1 cellular context compared by ENCODE assay signal in genomic region chr1:109274533-109275476, GRCh38.
TF ChIP-seq lines count a peak whose summit lies in the region.

No MANE protein-coding gene starts in this region.

TF ChIP-seq in HepG2, 621 proteins besides CTCF, POLR2A, EP300 and RAD21 (continued from another document and continues in another):
- TF ChIP-seq ZBTB4 (CRISPR knock-in tag; IDR thresholded peaks at IDR 0.05; ENCODE audit: borderline replicate concordance) (no peak), ZNF605 (CRISPR knock-in tag; IDR thresholded peaks at IDR 0.05) (peak; percentile 26; the same call in 1 of the 2 replicates), DNMT1 (CRISPR knock-in tag; IDR thresholded peaks at IDR 0.05) (no peak), ZNF354B (CRISPR knock-in tag; IDR thresholded peaks at IDR 0.05) (no peak), TRIM24 (CRISPR knock-in tag; IDR thresholded peaks at IDR 0.05) (no peak), SALL1 (CRISPR knock-in tag; IDR thresholded peaks at IDR 0.05) (peak; percentile 84), SUZ12 (IDR thresholded peaks at IDR 0.05; ENCODE audit: low read depth, low read length) (no peak), HNF4G (IDR thresholded peaks at IDR 0.05; ENCODE audit: borderline replicate concordance, low read depth, low read length) (peak; percentile 57), HNF4G (CRISPR knock-in tag; IDR thresholded peaks at IDR 0.05; ENCODE audit: borderline replicate concordance, low read depth) (no peak), KDM1A (CRISPR knock-in tag; IDR thresholded peaks at IDR 0.05) (no peak), ZSCAN31 (CRISPR knock-in tag; IDR thresholded peaks at IDR 0.05; ENCODE audit: low read depth) (0 out of 2 replicates have a peak, but pooled peaks have one; percentile 85), ZNF816 (CRISPR knock-in tag; IDR thresholded peaks at IDR 0.05; ENCODE audit: borderline replicate concordance) (no peak), CREBL2 (CRISPR knock-in tag; IDR thresholded peaks at IDR 0.05; ENCODE audit: borderline replicate concordance) (no peak), RXRA (CRISPR knock-in tag; IDR thresholded peaks at IDR 0.05) (peak; percentile 82), YEATS4 (CRISPR knock-in tag; IDR thresholded peaks at IDR 0.05; ENCODE audit: borderline replicate concordance) (peak; percentile 60; the same call in 1 of the 2 replicates), ZFP36L2 (CRISPR knock-in tag; IDR thresholded peaks at IDR 0.05) (no peak), ZFP91 (CRISPR knock-in tag; IDR thresholded peaks at IDR 0.05; ENCODE audit: borderline replicate concordance) (peak; percentile 71; the same call in 1 of the 2 replicates), CEBPG (CRISPR knock-in tag; IDR thresholded peaks at IDR 0.05) (peak; percentile 51; the same call in 1 of the 2 replicates), USF2 (IDR thresholded peaks at IDR 0.05; ENCODE audit: low read depth, low read length) (no peak), USF2 (CRISPR knock-in tag; IDR thresholded peaks at IDR 0.05; ENCODE audit: borderline replicate concordance) (no peak), GZF1 (CRISPR knock-in tag; IDR thresholded peaks at IDR 0.05) (0 out of 2 replicates have a peak, but pooled peaks have one; percentile 20), ZNF407 (CRISPR knock-in tag; IDR thresholded peaks at IDR 0.05; ENCODE audit: not compliant biosample characterization) (no peak), ZNF20 (CRISPR knock-in tag; IDR thresholded peaks at IDR 0.05) (no peak), MBNL3 (CRISPR knock-in tag; conservative IDR thresholded peaks at IDR 0.05) (no peak), ZNF484 (CRISPR knock-in tag; IDR thresholded peaks at IDR 0.05; ENCODE audit: borderline replicate concordance, low read depth) (no peak), ZNF382 (CRISPR knock-in tag; IDR thresholded peaks at IDR 0.05; ENCODE audit: borderline replicate concordance) (no peak), PHF8 (CRISPR knock-in tag; IDR thresholded peaks at IDR 0.05) (peak; percentile 46), HHEX (CRISPR knock-in tag; IDR thresholded peaks at IDR 0.05) (no peak), PAX8 (CRISPR knock-in tag; IDR thresholded peaks at IDR 0.05; ENCODE audit: borderline replicate concordance) (no peak), IRF1 (CRISPR knock-in tag; IDR thresholded peaks at IDR 0.05; ENCODE audit: low read depth) (no peak), ZMYM3 (CRISPR knock-in tag; IDR thresholded peaks at IDR 0.05) (peak; percentile 43), ADNP (CRISPR knock-in tag; IDR thresholded peaks at IDR 0.05) (no peak), SAFB2 (CRISPR knock-in tag; IDR thresholded peaks at IDR 0.05; ENCODE audit: borderline replicate concordance, low read depth) (no peak), NKX3-1 (CRISPR knock-in tag; IDR thresholded peaks at IDR 0.05) (0 out of 2 replicates have a peak, but pooled peaks have one; percentile 36), TRAFD1 (CRISPR knock-in tag; IDR thresholded peaks at IDR 0.05; ENCODE audit: borderline replicate concordance) (no peak), ZNF350 (CRISPR knock-in tag; IDR thresholded peaks at IDR 0.05; ENCODE audit: borderline replicate concordance, low read depth) (peak; percentile 61; the same call in 1 of the 2 replicates), ZNF576 (CRISPR knock-in tag; IDR thresholded peaks at IDR 0.05) (no peak), ZBTB49 (CRISPR knock-in tag; IDR thresholded peaks at IDR 0.05; ENCODE audit: borderline replicate concordance) (no peak), RARG (CRISPR knock-in tag; IDR thresholded peaks at IDR 0.05; ENCODE audit: low read depth) (no peak), ZBTB7B (CRISPR knock-in tag; IDR thresholded peaks at IDR 0.05) (peak; percentile 94)
